Comparison of ENCODE assay signal across 1 cellular context in the genomic region with DNA sequence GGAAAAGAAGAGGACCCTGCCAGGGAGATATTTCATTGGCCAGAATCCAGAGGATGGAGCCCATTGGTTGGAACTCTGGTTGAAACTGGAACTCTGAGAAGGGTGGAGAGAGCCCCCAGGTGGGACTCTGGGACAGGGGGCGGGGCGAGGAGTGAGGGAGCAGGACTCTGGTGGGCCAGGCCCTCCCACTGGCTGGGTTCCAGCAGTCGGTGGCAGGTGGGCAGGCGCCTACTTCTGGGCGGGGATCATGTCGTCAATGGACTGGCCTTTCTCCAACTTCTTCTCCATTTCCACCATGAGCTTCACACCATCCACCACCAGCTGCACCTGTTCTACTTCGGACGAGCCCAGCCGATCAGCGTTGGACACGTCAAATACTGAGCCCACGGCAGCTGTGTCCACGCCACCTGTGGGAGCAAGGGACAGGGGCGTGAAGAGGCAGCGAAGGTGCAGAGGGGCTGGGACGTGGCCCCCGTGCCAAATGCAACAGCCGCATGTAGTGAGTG.
TF ChIP-seq lines count a peak whose summit lies in the region.

No MANE protein-coding gene starts in this region.

TF ChIP-seq in HEK293, 187 proteins besides CTCF, POLR2A, EP300 and RAD21 (continued from another document):
- TF ChIP-seq, protein P1, sequence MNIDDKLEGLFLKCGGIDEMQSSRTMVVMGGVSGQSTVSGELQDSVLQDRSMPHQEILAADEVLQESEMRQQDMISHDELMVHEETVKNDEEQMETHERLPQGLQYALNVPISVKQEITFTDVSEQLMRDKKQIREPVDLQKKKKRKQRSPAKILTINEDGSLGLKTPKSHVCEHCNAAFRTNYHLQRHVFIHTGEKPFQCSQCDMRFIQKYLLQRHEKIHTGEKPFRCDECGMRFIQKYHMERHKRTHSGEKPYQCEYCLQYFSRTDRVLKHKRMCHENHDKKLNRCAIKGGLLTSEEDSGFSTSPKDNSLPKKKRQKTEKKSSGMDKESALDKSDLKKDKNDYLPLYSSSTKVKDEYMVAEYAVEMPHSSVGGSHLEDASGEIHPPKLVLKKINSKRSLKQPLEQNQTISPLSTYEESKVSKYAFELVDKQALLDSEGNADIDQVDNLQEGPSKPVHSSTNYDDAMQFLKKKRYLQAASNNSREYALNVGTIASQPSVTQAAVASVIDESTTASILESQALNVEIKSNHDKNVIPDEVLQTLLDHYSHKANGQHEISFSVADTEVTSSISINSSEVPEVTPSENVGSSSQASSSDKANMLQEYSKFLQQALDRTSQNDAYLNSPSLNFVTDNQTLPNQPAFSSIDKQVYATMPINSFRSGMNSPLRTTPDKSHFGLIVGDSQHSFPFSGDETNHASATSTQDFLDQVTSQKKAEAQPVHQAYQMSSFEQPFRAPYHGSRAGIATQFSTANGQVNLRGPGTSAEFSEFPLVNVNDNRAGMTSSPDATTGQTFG (tag by site-specific recombination; IDR thresholded peaks at IDR 0.05; ENCODE audit: borderline replicate concordance) = no peak
